Comparison of ENCODE assay signal across 8 cellular contexts in genomic region chr4:128060130-128060619, GRCh38. TPM values are rescaled to one million over a fixed set of nuclear protein-coding genes. Genes with fewer than 3 reads are reported as not detected.
DNase-seq lines count a peak whose midpoint lies in the region; ATAC-seq, FAIRE-seq and TF ChIP-seq lines count a peak whose summit lies in the region.

No MANE protein-coding gene starts in this region.

- H3K27me3 ChIP-seq in OCI-LY3 (ENCODE audit: low read depth, low read length) (no peaks in the 10 kb centered on the region), neural cell (ENCODE audit: insufficient read depth, low read depth, low read length) (no peaks in the 10 kb centered on the region)

- H2AFZ ChIP-seq in OCI-LY3 (ENCODE audit: low read depth, low read length) (peak overlapping the region; percentile 81), neural cell (ENCODE audit: low read depth, low read length) (peak overlapping the region; percentile 51)

- no peaks in the 10 kb centered on the region for H3K36me3 Mint-ChIP-seq in endothelial cell (ENCODE audit: low read depth, unreplicated experiment)

- peaks cover 8% of the 10 kb centered on the region; the same call in 1 of the 2 replicates for H3K4me1 ChIP-seq in OCI-LY3 (ENCODE audit: low read length)

- peak overlapping the region; percentile 83 for H3K4me2 ChIP-seq in OCI-LY3 (ENCODE audit: low read length)
- H3K4me2 ChIP-seq in neural cell (ENCODE audit: low read length) = peak overlapping the region; percentile 28

- no peak for TF ChIP-seq RAD21 in neural cell (conservative IDR thresholded peaks at IDR 0.05)

- no peaks in the 10 kb centered on the region for H3K9me3 Mint-ChIP-seq in endothelial cell (ENCODE audit: unreplicated experiment)

- no peak for TF ChIP-seq POLR2A in GM12892 (IDR thresholded peaks at IDR 0.05; ENCODE audit: low read depth, low read length)

- peak overlapping the region; percentile 92 for H3K4me3 Mint-ChIP-seq in endothelial cell (ENCODE audit: unreplicated experiment)

- H3K27me3 Mint-ChIP-seq in endothelial cell (ENCODE audit: unreplicated experiment) = peaks cover 2% of the 10 kb centered on the region

- H3K79me2 ChIP-seq in OCI-LY3 (ENCODE audit: low read length) (peaks cover 41% of the 10 kb centered on the region), neural cell (replicated peaks; ENCODE audit: insufficient read depth, low read length) (peaks cover 17% of the 10 kb centered on the region)

- H3F3A ChIP-seq in neural cell (ENCODE audit: insufficient read depth, low read length, poor library complexity, severe bottlenecking) = no peaks in the 10 kb centered on the region

- peak overlapping the region; percentile 87 for H3K27ac Mint-ChIP-seq in endothelial cell (ENCODE audit: unreplicated experiment)

- peak; percentile 38 for FAIRE-seq in GM12892 (lab: Jason Lieb, UNC)

- no peaks in the 10 kb centered on the region for H3K9me2 ChIP-seq in neural cell (ENCODE audit: insufficient read depth, low read length)

- peaks cover 13% of the 10 kb centered on the region; the same call in 1 of the 2 replicates for H4K20me1 ChIP-seq in OCI-LY3 (ENCODE audit: insufficient read depth, low read length)
- H4K20me1 ChIP-seq in neural cell (ENCODE audit: insufficient read depth) = peaks cover 4% of the 10 kb centered on the region

- no peak for ATAC-seq in HG03045 (IDR thresholded peaks at IDR 0.05; ENCODE audit: unreplicated experiment)
- ATAC-seq in HG03439 (IDR thresholded peaks at IDR 0.05; ENCODE audit: unreplicated experiment) = no peak
- no peak for ATAC-seq in GM19324 (IDR thresholded peaks at IDR 0.05; ENCODE audit: low FRiP score, unreplicated experiment)

- TF ChIP-seq EP300 in neural cell (conservative IDR thresholded peaks at IDR 0.05; ENCODE audit: poor library complexity, severe bottlenecking) = no peak

- no peaks in the 10 kb centered on the region for H3K9me3 ChIP-seq in OCI-LY3 (ENCODE audit: insufficient read depth, low read length)
- H3K9me3 ChIP-seq in neural cell (ENCODE audit: low read length) = no peaks in the 10 kb centered on the region

- H3K4me3 ChIP-seq in OCI-LY3 (ENCODE audit: low read length) = peak overlapping the region; percentile 96
- H3K4me3 ChIP-seq in neural cell (ENCODE audit: low read length) = peak overlapping the region; percentile 76

- TF ChIP-seq CTCF in OCI-LY3 (IDR thresholded peaks at IDR 0.05; ENCODE audit: low read depth, low read length) = no peak
- no peak for TF ChIP-seq CTCF in endothelial cell (IDR thresholded peaks at IDR 0.05; ENCODE audit: unreplicated experiment)
- no peak for TF ChIP-seq CTCF in neural cell (IDR thresholded peaks at IDR 0.05; ENCODE audit: poor library complexity, severe bottlenecking)

- H3K36me3 ChIP-seq in OCI-LY3 (replicated peaks; ENCODE audit: low read depth, low read length) (no peaks in the 10 kb centered on the region), neural cell (ENCODE audit: insufficient read depth, low read length) (no peaks in the 10 kb centered on the region)

- H3K4me1 Mint-ChIP-seq in endothelial cell (ENCODE audit: unreplicated experiment) = peaks cover 4% of the 10 kb centered on the region

- H3K9ac ChIP-seq in OCI-LY3 (ENCODE audit: low read length) (peak overlapping the region; percentile 83), neural cell (ENCODE audit: low read length) (peak overlapping the region; percentile 84)

- DNase-seq in GM12892 (ENCODE audit: insufficient read length) = no peak
- DNase-seq in endothelial cell (ENCODE audit: low spot score) = no peak
- DNase-seq in NCI-H1694 treated with DMSO at 0.1 percent for 48 hours (lab: John Stamatoyannopoulos, UW) = no peak

- H3K27ac ChIP-seq in OCI-LY3 (ENCODE audit: low read length) = peak overlapping the region; percentile 82
- H3K27ac ChIP-seq in neural cell (ENCODE audit: low read length) = peak overlapping the region; percentile 68

TF ChIP-seq in neural cell, 6 proteins besides CTCF, POLR2A, EP300 and RAD21:
- TF ChIP-seq POLR2AphosphoS5 (IDR thresholded peaks at IDR 0.05) = no peak
- no peak for TF ChIP-seq REST (IDR thresholded peaks at IDR 0.05; ENCODE audit: borderline replicate concordance)
- no peak for TF ChIP-seq SMC3 (conservative IDR thresholded peaks at IDR 0.05; ENCODE audit: poor library complexity)
- no peak for TF ChIP-seq EZH2 (IDR thresholded peaks at IDR 0.05; ENCODE audit: borderline replicate concordance, insufficient read depth, low read length, poor library complexity, severe bottlenecking)
- no peak for TF ChIP-seq MXI1 (conservative IDR thresholded peaks at IDR 0.05; ENCODE audit: poor library complexity, severe bottlenecking)
- TF ChIP-seq TAF1 (IDR thresholded peaks at IDR 0.05; ENCODE audit: low read depth) = no peak

RNA-seq across cellular contexts. Expression of gene LARP1B, which starts 0.9 kb away (rescaled TPM):
- polyA plus RNA-seq in GM12892 (2012; ENCODE audit: missing spikeins) = 16.5 TPM
- 9.6 TPM for total RNA-seq in endothelial cell (ENCODE audit: unreplicated experiment)
- 29.9 and 30.8 TPM in 2 replicates for polyA plus RNA-seq in neural cell
- 46.5 and 48.5 TPM in 2 replicates for polyA minus RNA-seq in neural cell
